In genomic region chr19:39474139-39474620, GRCh38 we compare ENCODE assay signal across 8 cellular contexts. TPM values are rescaled to one million over a fixed set of nuclear protein-coding genes. Genes with fewer than 3 reads are reported as not detected.
DNase-seq lines count a peak whose midpoint lies in the region; ATAC-seq and TF ChIP-seq lines count a peak whose summit lies in the region.

No MANE protein-coding gene starts in this region.

- TF ChIP-seq RAD21 in HCT116 (IDR thresholded peaks at IDR 0.05; ENCODE audit: low read depth) = peak; percentile 34; the same call in 1 of the 2 replicates

- H3K4me3 Mint-ChIP-seq in activated naive CD4-positive, alpha-beta T cell treated with anti-CD3 and anti-CD28 coated beads, Interleukin-2, amount 10 ng/mL, durations not matched to agents 7 days and 5 days = no peak overlapping the region

- no peak for TF ChIP-seq EP300 in sigmoid colon (IDR thresholded peaks at IDR 0.05)

- H3K27ac ChIP-seq in HCT116 (ENCODE audit: low read depth, low read length) = no peak overlapping the region
- no peak overlapping the region for H3K27ac ChIP-seq in cardiac muscle cell
- H3K27ac ChIP-seq in sigmoid colon = peak overlapping the region in 2 of 4 donors; percentile 12 to 53

- WGBS in sigmoid colon, 2 donors = 51 to 59% methylated on average over 9 of the region's 9 CpGs

- no peaks in the 10 kb centered on the region for H3K27me3 Mint-ChIP-seq in activated naive CD4-positive, alpha-beta T cell treated with anti-CD3 and anti-CD28 coated beads, Interleukin-2, amount 10 ng/mL, durations not matched to agents 7 days and 5 days

- H3K36me3 Mint-ChIP-seq in activated naive CD4-positive, alpha-beta T cell treated with anti-CD3 and anti-CD28 coated beads, Interleukin-2, amount 10 ng/mL, durations not matched to agents 7 days and 5 days = peaks cover 51% of the 10 kb centered on the region

- H3K4me1 ChIP-seq in HCT116 (ENCODE audit: control insufficient read depth in 1 of 2, insufficient read depth in 2 of 2, low read length in 2 of 2) = no peaks in the 10 kb centered on the region
- H3K4me1 ChIP-seq in cardiac muscle cell (ENCODE audit: low read depth) = peaks cover under 1% of the 10 kb centered on the region
- H3K4me1 ChIP-seq in sigmoid colon = no peaks in the 10 kb centered on the region

- no TSS peak for BruUV-seq in HCT116 (replicated peaks; lab: Mats Ljungman, UMichigan)

- no peak overlapping the region for H3K4me3 ChIP-seq in AG09309 (ENCODE audit: control insufficient read depth, low read depth, low read length)
- H3K4me3 ChIP-seq in HCT116 (replicated peaks in 1 of 2; ENCODE audit: low read depth in 1 of 2, low read length in 2 of 2) = no peak overlapping the region
- H3K4me3 ChIP-seq in cardiac muscle cell = no peak overlapping the region
- no peak overlapping the region for H3K4me3 ChIP-seq in sigmoid colon

- H3K79me2 ChIP-seq in HCT116 (ENCODE audit: insufficient read depth, low read length) = no peaks in the 10 kb centered on the region

- H3K27me3 ChIP-seq in HCT116 (ENCODE audit: insufficient read depth, low read length) (no peaks in the 10 kb centered on the region), cardiac muscle cell (no peaks in the 10 kb centered on the region), sigmoid colon (no peaks in the 10 kb centered on the region)

- H3K36me3 ChIP-seq in HCT116 (ENCODE audit: control insufficient read depth in 1 of 2, insufficient read depth in 2 of 2, low read length in 2 of 2) = peaks cover 40 to 62% of the 10 kb centered on the region in 2 experiments; a peak in 3 of 4 replicates
- H3K36me3 ChIP-seq in cardiac muscle cell = peaks cover 44% of the 10 kb centered on the region
- H3K36me3 ChIP-seq in sigmoid colon = peaks cover 48 to 74% (median 66%) of the 10 kb centered on the region in 4 donors

- peak; percentile 89 for TF ChIP-seq CTCF in AG09309 (IDR thresholded peaks at IDR 0.05; ENCODE audit: control insufficient read depth, insufficient read depth, low read depth, low read length, missing control alignments)
- TF ChIP-seq CTCF in HCT116 (IDR thresholded peaks at IDR 0.05 in 2 of 3, conservative IDR thresholded peaks at IDR 0.05 in 1 of 3; ENCODE audit: borderline replicate concordance in 1 of 3, insufficient read depth in 1 of 3, low read depth in 2 of 3, low read length in 2 of 3) = peak; percentile 45 to 91 (median 87); a peak in 5 of 6 replicates
- peak; percentile 89 for TF ChIP-seq CTCF in cardiac muscle cell (IDR thresholded peaks at IDR 0.05; ENCODE audit: low read depth, low read length)
- peak; percentile 52 to 79 (median 62) for TF ChIP-seq CTCF in sigmoid colon (IDR thresholded peaks at IDR 0.05)

- DNase-seq in AG09309 (ENCODE audit: low read depth) (no peak), HCT116 (ENCODE audit: low read depth, low spot score) (no peak), SK-MEL-5 (ENCODE audit: low read depth, low spot score) (peak; percentile 62), cardiac muscle cell (ENCODE audit: low read depth in 1 of 2, low spot score in 1 of 2) (peak; percentile 53 to 83), sigmoid colon (peak; percentile 79)
- peak; percentile 81 for DNase-seq in activated naive CD4-positive, alpha-beta T cell treated with anti-CD3 and anti-CD28 coated beads, Interleukin-2, amount 10 ng/mL, durations not matched to agents 7 days and 5 days

- H3K4me2 ChIP-seq in HCT116 (ENCODE audit: low read length) = no peak overlapping the region

- intact Hi-C loops in HCT116 (cut with micrococcal nuclease) = loop anchor here (1.0 kb wide), 2 partner anchors 58 to 198 kb away; partner anchors contain the start of gene EID2B
- intact Hi-C loops in sigmoid colon (cut with DNase I) = no loop called here

- ATAC-seq in HCT116 (peak; percentile 82), HG02623 (IDR thresholded peaks at IDR 0.05; ENCODE audit: unreplicated experiment) (no peak), GM18505 (IDR thresholded peaks at IDR 0.05; ENCODE audit: unreplicated experiment) (no peak)

- RAD21 ChIA-PET in HCT116 (lab: Charles Lee; ENCODE audit: low non-redundant PET in 1 of 2, low total read pairs in 2 of 2, uncharacterized antibody in 2 of 2, unreplicated experiment in 2 of 2) = interaction anchor here in 1 of 2 experiments (0.6 kb wide), 1 partner anchor 29 kb away, joined by 3 read pairs; the partner anchor contains the start of gene SUPT5H

- no peak overlapping the region for H2AFZ ChIP-seq in HCT116 (ENCODE audit: low read depth, low read length, poor library complexity, severe bottlenecking)

- no peaks in the 10 kb centered on the region for H3K9me2 ChIP-seq in HCT116 (ENCODE audit: insufficient read depth)

- no peaks in the 10 kb centered on the region for H4K20me1 ChIP-seq in HCT116 (ENCODE audit: insufficient read depth)

- CTCF ChIA-PET in HCT116 (lab: Charles Lee) = interaction anchor here (0.7 to 3.5 kb wide), 8 partner anchors 9 to 198 kb away, joined by 3 to 24 read pairs (median 4); partner anchors contain the start of genes EID2 and EID2B
- CTCF ChIA-PET in activated naive CD4-positive, alpha-beta T cell treated with anti-CD3 and anti-CD28 coated beads, Interleukin-2, amount 10 ng/mL, durations not matched to agents 7 days and 5 days (lab: Charles Lee) = interaction anchor here (0.7 to 2.6 kb wide), 12 partner anchors 9 to 369 kb away, joined by 3 to 17 read pairs (median 4); partner anchors contain the start of genes EID2B and RPS16

- no peak for TF ChIP-seq POLR2A in HCT116 (IDR thresholded peaks at IDR 0.05; ENCODE audit: borderline replicate concordance, extremely low read depth, insufficient read depth, insufficient read length)
- no peak for TF ChIP-seq POLR2A in sigmoid colon (IDR thresholded peaks at IDR 0.05)
- TF ChIP-seq POLR2A in GM18505 (IDR thresholded peaks at IDR 0.05; ENCODE audit: borderline replicate concordance, extremely low read depth, insufficient read depth, insufficient read length) = no peak

- H3K9ac ChIP-seq in HCT116 (ENCODE audit: low read length) = no peak overlapping the region

- in situ Hi-C loops in SK-MEL-5 (cut with HindIII; ENCODE audit: low pct_unique_long_range_greater_than_20kb, low sequenced_read_pairs) = no loop called here

- no peaks in the 10 kb centered on the region for H3K9me3 Mint-ChIP-seq in activated naive CD4-positive, alpha-beta T cell treated with anti-CD3 and anti-CD28 coated beads, Interleukin-2, amount 10 ng/mL, durations not matched to agents 7 days and 5 days

- peak overlapping the region; percentile 45 for H3K27ac Mint-ChIP-seq in activated naive CD4-positive, alpha-beta T cell treated with anti-CD3 and anti-CD28 coated beads, Interleukin-2, amount 10 ng/mL, durations not matched to agents 7 days and 5 days

- peaks cover 2% of the 10 kb centered on the region for H3K4me1 Mint-ChIP-seq in activated naive CD4-positive, alpha-beta T cell treated with anti-CD3 and anti-CD28 coated beads, Interleukin-2, amount 10 ng/mL, durations not matched to agents 7 days and 5 days

- no peaks in the 10 kb centered on the region for H3K9me3 ChIP-seq in HCT116 (ENCODE audit: control insufficient read depth in 1 of 2, insufficient read depth in 1 of 2, low read depth in 1 of 2, low read length in 2 of 2)
- H3K9me3 ChIP-seq in cardiac muscle cell (ENCODE audit: low read depth) = no peaks in the 10 kb centered on the region
- no peaks in the 10 kb centered on the region for H3K9me3 ChIP-seq in sigmoid colon

- POLR2A ChIA-PET in HCT116 (lab: Charles Lee) = interaction anchor here (2.4 kb wide), 1 partner anchor 38 kb away, joined by 8 read pairs; the partner anchor contains the start of gene RPS16

TF ChIP-seq in HCT116, 20 proteins besides CTCF, POLR2A, EP300 and RAD21 (continues in another document):
- no peak for TF ChIP-seq CBX3 (IDR thresholded peaks at IDR 0.05; ENCODE audit: low read depth)

RNA-seq across cellular contexts. Expression of gene TIMM50, which starts 6.5 kb away (rescaled TPM):
- total RNA-seq in HCT116 (2021; ENCODE audit: unreplicated experiment) = 111 TPM
- 97.4 and 117 TPM in 2 replicates for polyA plus RNA-seq in HCT116 (2012)
- total RNA-seq in SK-MEL-5 (2014; rRNA removed; shearing (Covaris generic)) = 431 and 474 TPM in 2 replicates
- 376 and 405 TPM in 2 replicates for polyA plus RNA-seq in SK-MEL-5 (2015; cell fraction: cytosol; rRNA removed)
- polyA plus RNA-seq in SK-MEL-5 (2015; cell fraction: nucleus; rRNA removed) = 466 and 558 TPM in 2 replicates
- 80.4 and 108 TPM in 2 replicates for total RNA-seq in cardiac muscle cell
- polyA plus RNA-seq in cardiac muscle cell = 93.3 and 101 TPM in 2 replicates
- 10 to 100 TPM; 42.1 to 54.4 (median 46.8) TPM for total RNA-seq in sigmoid colon
- polyA plus RNA-seq in sigmoid colon = 10 to 100 TPM; 26.4 to 54.9 (median 37.9) TPM

RNA-seq across cellular contexts. Expression of gene DLL3, which starts 24.6 kb away (rescaled TPM):
- total RNA-seq in HCT116 (2021; ENCODE audit: unreplicated experiment) = 0.17 TPM
- polyA plus RNA-seq in HCT116 (2012) = 0.03 and 0.07 TPM in 2 replicates
- 42.4 and 45.3 TPM in 2 replicates for total RNA-seq in SK-MEL-5 (2014; rRNA removed; shearing (Covaris generic))
- 83.5 and 86.4 TPM in 2 replicates for polyA plus RNA-seq in SK-MEL-5 (2015; cell fraction: cytosol; rRNA removed)
- 14.0 and 17.4 TPM in 2 replicates for polyA plus RNA-seq in SK-MEL-5 (2015; cell fraction: nucleus; rRNA removed)
- 8.0 and 11.7 TPM in 2 replicates for total RNA-seq in cardiac muscle cell
- polyA plus RNA-seq in cardiac muscle cell = 12.2 and 13.9 TPM in 2 replicates
- total RNA-seq in sigmoid colon = under 1 TPM in 1 of 4 donors, not detected in 3; 0.36 TPM
- under 1 TPM in 1 of 3 donors, not detected in 2; 0.17 TPM for polyA plus RNA-seq in sigmoid colon

RNA-seq across cellular contexts. Expression of gene SUPT5H, which starts 28.8 kb away (rescaled TPM):
- 120 TPM for total RNA-seq in HCT116 (2021; ENCODE audit: unreplicated experiment)
- polyA plus RNA-seq in HCT116 (2012) = 129 and 137 TPM in 2 replicates
- 98.8 and 113 TPM in 2 replicates for total RNA-seq in SK-MEL-5 (2014; rRNA removed; shearing (Covaris generic))
- 122 and 132 TPM in 2 replicates for polyA plus RNA-seq in SK-MEL-5 (2015; cell fraction: cytosol; rRNA removed)
- 288 and 319 TPM in 2 replicates for polyA plus RNA-seq in SK-MEL-5 (2015; cell fraction: nucleus; rRNA removed)
- total RNA-seq in cardiac muscle cell = 106 and 156 TPM in 2 replicates
- polyA plus RNA-seq in cardiac muscle cell = 145 and 185 TPM in 2 replicates
- total RNA-seq in sigmoid colon = 100 to 1,000 TPM in 2 of 4 donors, 10 to 100 TPM in 2; 72.1 to 104 (median 89.1) TPM
- 100 to 1,000 TPM in 1 of 3 donors, 10 to 100 TPM in 2; 52.3 to 112 (median 67.5) TPM for polyA plus RNA-seq in sigmoid colon

RNA-seq across cellular contexts. Expression of gene RPS16, which starts 38.4 kb away (rescaled TPM):
- total RNA-seq in HCT116 (2021; ENCODE audit: unreplicated experiment) (3,365 TPM), cardiac muscle cell (369 and 374 TPM in 2 replicates), sigmoid colon (1,000 to 10,000 TPM; 1,648 to 4,043 (median 3,423) TPM)
- 6,021 and 7,325 TPM in 2 replicates for polyA plus RNA-seq in HCT116 (2012)
- 66.0 and 110 TPM in 2 replicates for total RNA-seq in SK-MEL-5 (2014; rRNA removed; shearing (Covaris generic))
- polyA plus RNA-seq in SK-MEL-5 (2015; cell fraction: cytosol; rRNA removed) = 3,833 and 5,160 TPM in 2 replicates
- 789 and 970 TPM in 2 replicates for polyA plus RNA-seq in SK-MEL-5 (2015; cell fraction: nucleus; rRNA removed)
- polyA plus RNA-seq in cardiac muscle cell (508 and 542 TPM in 2 replicates), sigmoid colon (1,000 to 10,000 TPM; 2,119 to 4,564 (median 2,918) TPM)

RNA-seq across cellular contexts. Expression of gene SELENOV, which starts 40.8 kb away (rescaled TPM):
- total RNA-seq in HCT116 (2021; ENCODE audit: unreplicated experiment) (not detected), cardiac muscle cell (2.0 and 4.3 TPM in 2 replicates), sigmoid colon (not detected)
- not detected in 2 replicates for polyA plus RNA-seq in HCT116 (2012)
- not detected in 2 replicates for total RNA-seq in SK-MEL-5 (2014; rRNA removed; shearing (Covaris generic))
- polyA plus RNA-seq in SK-MEL-5 (2015; cell fraction: cytosol; rRNA removed) = not detected in 2 replicates
- polyA plus RNA-seq in SK-MEL-5 (2015; cell fraction: nucleus; rRNA removed) = not detected in 2 replicates
- polyA plus RNA-seq in cardiac muscle cell (1.3 and 2.5 TPM in 2 replicates), sigmoid colon (not detected)

Comparison
In these comparisons a context has a peak if more than half of its experiments do, and no peak if none do; other contexts are left out.
1. DNase-seq: peak in SK-MEL-5 (single experiment), activated naive CD4-positive, alpha-beta T cell treated with anti-CD3 and anti-CD28 coated beads, Interleukin-2, amount 10 ng/mL, durations not matched to agents 7 days and 5 days (single experiment), cardiac muscle cell (2 of 2) and sigmoid colon (single experiment); none in AG09309 (single experiment) and HCT116 (single experiment).
2. Peak in every context shown above with its lines, with median percentiles within 50 percentile points of each other: CTCF ChIP-seq.